Comparison of ENCODE assay signal across 8 cellular contexts in the genomic region with DNA sequence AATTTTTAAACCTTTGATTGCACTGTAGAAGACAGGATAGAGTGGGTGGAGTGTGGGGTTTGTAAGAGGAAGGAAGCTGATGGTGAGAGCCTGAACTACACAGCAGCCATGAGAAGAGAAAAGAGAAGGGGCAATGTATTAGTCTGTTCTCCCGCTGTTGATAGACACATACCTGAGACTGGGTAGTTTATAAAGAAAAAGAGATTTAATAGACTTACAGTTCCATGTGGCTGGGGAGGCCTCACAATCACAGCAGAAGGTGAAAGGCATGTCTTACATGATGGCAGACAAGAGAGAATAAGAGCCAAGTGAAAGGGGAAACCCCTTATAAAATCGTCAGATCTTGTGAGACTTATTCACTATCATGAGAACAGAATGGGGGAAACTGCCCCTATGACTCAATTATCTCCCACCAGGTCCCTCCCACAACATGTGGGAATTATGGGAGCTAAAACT. TPM values are rescaled to one million over a fixed set of nuclear protein-coding genes. Genes with fewer than 3 reads are reported as not detected.
DNase-seq lines count a peak whose midpoint lies in the region; ATAC-seq, FAIRE-seq and TF ChIP-seq lines count a peak whose summit lies in the region.
"Not testable (repeated sequence)": the region's sequence is repeated elsewhere in the genome, so short reads cannot be mapped to it uniquely, and the experiment has no call there.

No MANE protein-coding gene starts in this region.

- peak; percentile 46 for ATAC-seq in HG02623 (IDR thresholded peaks at IDR 0.05; ENCODE audit: unreplicated experiment)
- peak; percentile 80 for ATAC-seq in activated B cell treated with CpG ODN at 0.5 μM for 24 hours (ENCODE audit: low read depth)
- peak; percentile 89 for ATAC-seq in activated T-helper 17 cell treated with anti-CD3 and anti-CD28 coated beads, Interleukin-2, amount 50 U/mL, for 72 hours (replicated peaks)
- peak; percentile 22 for ATAC-seq in esophagus mucosa

- H3K36me3 Mint-ChIP-seq in activated B cell treated with CpG ODN at 0.5 μM for 24 hours (ENCODE audit: low read depth); activated T-helper 17 cell treated with anti-CD3 and anti-CD28 coated beads, Interleukin-2, amount 50 U/mL, for 72 hours (ENCODE audit: low read depth): not testable (repeated sequence)

- H3K27me3 Mint-ChIP-seq in activated B cell treated with CpG ODN at 0.5 μM for 24 hours; activated T-helper 17 cell treated with anti-CD3 and anti-CD28 coated beads, Interleukin-2, amount 50 U/mL, for 72 hours: not testable (repeated sequence)

- CTCF ChIA-PET in activated B cell treated with CpG ODN at 0.5 μM for 24 hours (lab: Charles Lee), result interaction anchor here (0.7 to 2.4 kb wide), 7 partner anchors 10 to 115 kb away, joined by 3 to 35 read pairs (median 6); no protein-coding TSS in a partner anchor

- H3K4me2 ChIP-seq in BLaER1 (peak overlapping the region; percentile 64), Loucy (ENCODE audit: low read depth, low read length, poor library complexity, severe bottlenecking) (peak overlapping the region; percentile 47)

- H3K36me3 ChIP-seq in BLaER1; Loucy (ENCODE audit: insufficient read depth, low read length); neutrophil: not testable (repeated sequence)

- H3K4me3 Mint-ChIP-seq in activated B cell treated with CpG ODN at 0.5 μM for 24 hours, result peak overlapping the region; percentile 80
- H3K4me3 Mint-ChIP-seq in activated T-helper 17 cell treated with anti-CD3 and anti-CD28 coated beads, Interleukin-2, amount 50 U/mL, for 72 hours, result peak overlapping the region; percentile 75

- not testable (repeated sequence) for H3K9me2 ChIP-seq in Loucy (replicated peaks; ENCODE audit: low read depth, low read length)

- H3K27ac Mint-ChIP-seq in activated B cell treated with CpG ODN at 0.5 μM for 24 hours, result peak overlapping the region; percentile 96
- H3K27ac Mint-ChIP-seq in activated T-helper 17 cell treated with anti-CD3 and anti-CD28 coated beads, Interleukin-2, amount 50 U/mL, for 72 hours, result peak overlapping the region; percentile 84

- peak overlapping the region; percentile 80 for H2AFZ ChIP-seq in Loucy (ENCODE audit: low read length)

- DNase-seq in GM18507 (ENCODE audit: extremely low spot score, insufficient read length, low read depth); activated B cell treated with CpG ODN at 0.5 μM for 24 hours: not testable (repeated sequence)

- H3K27ac ChIP-seq in BLaER1 (peak overlapping the region; percentile 36; the same call in 1 of the 2 replicates), neutrophil (peak overlapping the region; percentile 72)

- peak; percentile 80 for FAIRE-seq in GM18507 (lab: Jason Lieb, UNC)

- H3K27me3 ChIP-seq in BLaER1; Loucy (ENCODE audit: insufficient read depth, low read length, poor library complexity, severe bottlenecking); neutrophil: not testable (repeated sequence)

- H3K4me1 ChIP-seq in BLaER1, result peaks cover 81% of the 10 kb centered on the region
- H3K4me1 ChIP-seq in Loucy (ENCODE audit: insufficient read depth, low read length, poor library complexity, severe bottlenecking), result peaks cover 41% of the 10 kb centered on the region
- H3K4me1 ChIP-seq in neutrophil (ENCODE audit: control insufficient read depth in 1 of 2, insufficient read depth in 1 of 2, low read depth in 1 of 2, low read length in 1 of 2), result peaks cover 39 to 50% of the 10 kb centered on the region in 2 experiments

- not testable (repeated sequence) for TF ChIP-seq CTCF in Loucy (conservative IDR thresholded peaks at IDR 0.05; ENCODE audit: low read length); activated B cell treated with CpG ODN at 0.5 μM for 24 hours (IDR thresholded peaks at IDR 0.05); neutrophil (IDR thresholded peaks at IDR 0.05)

- H3K9ac ChIP-seq in BLaER1, result not testable (repeated sequence)
- peak overlapping the region; percentile 7 for H3K9ac ChIP-seq in Loucy (ENCODE audit: low read depth, low read length, poor library complexity, severe bottlenecking)

- H3K4me3 ChIP-seq in BLaER1; neutrophil (ENCODE audit: low read depth in 1 of 2, low read length in 1 of 2): not testable (repeated sequence)
- H3K4me3 ChIP-seq in Loucy (ENCODE audit: low read length, poor library complexity, severe bottlenecking), result peak overlapping the region; percentile 9

- H3K79me2 ChIP-seq in Loucy (ENCODE audit: insufficient read depth, low read length), result not testable (repeated sequence)

- intact Hi-C loops in activated B cell treated with CpG ODN at 0.5 μM for 24 hours (cut with micrococcal nuclease), result loop anchor here (1.0 to 5.0 kb wide), 5 partner anchors 10 to 761 kb away; a partner anchor contains a TSS

- H3K9me3 ChIP-seq in BLaER1; Loucy (ENCODE audit: insufficient read depth, low read depth, low read length); neutrophil: not testable (repeated sequence)

- H3K4me1 Mint-ChIP-seq in activated B cell treated with CpG ODN at 0.5 μM for 24 hours, result peaks cover 76% of the 10 kb centered on the region
- peaks cover 41% of the 10 kb centered on the region for H3K4me1 Mint-ChIP-seq in activated T-helper 17 cell treated with anti-CD3 and anti-CD28 coated beads, Interleukin-2, amount 50 U/mL, for 72 hours

- H4K20me1 ChIP-seq in BLaER1; Loucy (ENCODE audit: insufficient read depth, low read length, poor library complexity, severe bottlenecking): not testable (repeated sequence)

- POLR2A ChIA-PET in activated B cell treated with CpG ODN at 0.5 μM for 24 hours (lab: Charles Lee), result interaction anchor here (1.0 to 3.0 kb wide), 9 partner anchors 9 to 48 kb away, joined by 3 to 92 read pairs (median 6); a partner anchor contains a TSS

- H3F3A ChIP-seq in Loucy (ENCODE audit: low read depth), result not testable (repeated sequence)

- not testable (repeated sequence) for H3K9me3 Mint-ChIP-seq in activated B cell treated with CpG ODN at 0.5 μM for 24 hours
- peaks cover 10% of the 10 kb centered on the region for H3K9me3 Mint-ChIP-seq in activated T-helper 17 cell treated with anti-CD3 and anti-CD28 coated beads, Interleukin-2, amount 50 U/mL, for 72 hours

RNA-seq across cellular contexts. Expression of a gene that starts 37.3 kb away (rescaled TPM):
- total RNA-seq in activated B cell treated with CpG ODN at 0.5 μM for 24 hours (10.5 and 14.3 TPM in 2 replicates), esophagus mucosa (17.1 TPM)
- total RNA-seq in activated T-helper 17 cell treated with anti-CD3 and anti-CD28 coated beads, Interleukin-2, amount 50 U/mL, for 72 hours, result 1 to 10 TPM; 5.9 to 8.8 TPM

Comparison
In these comparisons a context has a peak if more than half of its experiments do, and no peak if none do; other contexts are left out.
1. ATAC-seq: peak in every context shown above with its lines; median percentile 89 in activated T-helper 17 cell treated with anti-CD3 and anti-CD28 coated beads, Interleukin-2, amount 50 U/mL, for 72 hours; 80 in activated B cell treated with CpG ODN at 0.5 μM for 24 hours; 46 in HG02623; 22 in esophagus mucosa.